ENCODE assay signal across 23 cellular contexts in the genomic region with DNA sequence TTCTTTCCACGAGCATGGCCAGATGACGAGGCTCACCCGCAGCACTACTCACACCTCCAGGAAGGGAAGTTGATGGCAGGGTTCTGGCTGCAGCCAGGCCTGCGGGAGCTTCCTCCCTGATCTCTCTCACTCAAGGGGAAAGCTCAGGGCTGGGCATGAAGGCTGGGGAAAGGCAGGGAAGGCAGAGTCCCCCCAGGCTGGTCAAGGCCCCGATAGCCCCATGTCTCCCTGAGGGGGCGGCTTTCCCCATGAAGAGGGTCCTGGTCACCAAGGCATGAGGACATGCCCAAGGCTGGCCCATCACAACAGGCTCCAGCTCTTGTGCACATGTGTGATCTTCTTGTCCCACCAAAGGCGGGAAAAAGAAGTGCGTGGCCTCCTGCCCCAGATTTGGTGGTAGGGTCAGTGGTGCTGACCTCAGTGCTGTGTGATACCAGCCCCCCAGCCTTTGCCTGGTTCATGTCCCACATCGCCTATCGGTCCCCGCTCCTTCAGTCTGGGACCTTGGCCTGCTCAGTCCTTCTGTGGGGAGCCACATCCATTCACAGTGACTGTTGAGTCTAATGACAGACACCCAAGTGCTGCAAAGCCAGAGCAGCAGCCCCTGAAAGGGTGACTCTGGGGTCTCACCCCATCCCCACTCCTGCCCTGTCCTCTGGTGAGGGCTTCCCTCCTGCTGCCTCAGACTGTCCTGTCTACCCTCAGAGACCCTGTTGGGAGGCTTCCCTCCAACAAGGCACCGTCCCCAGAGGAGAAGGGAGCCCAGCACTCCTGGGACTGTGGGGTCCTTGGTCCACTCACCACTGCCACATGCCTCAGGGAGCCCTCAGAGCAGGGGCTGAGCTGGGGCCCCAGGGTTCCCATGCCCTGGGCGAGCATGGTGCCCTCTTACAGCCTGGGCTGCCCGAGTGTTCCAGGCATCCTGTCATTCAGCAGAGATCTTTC. TPM values are rescaled to one million over a fixed set of nuclear protein-coding genes. Genes with fewer than 3 reads are reported as not detected.
DNase-seq lines count a peak whose midpoint lies in the region; ATAC-seq, FAIRE-seq and TF ChIP-seq lines count a peak whose summit lies in the region.
"Had no signal": no experiment of that assay in that cellular context is flagged by ENCODE, and none has a peak within 500 bp of the region (broad histone marks: within the 10 kb centered on the region; RNA-seq: fewer than 3 reads in every experiment).

No MANE protein-coding gene starts in this region.

- peaks cover 0 to 22% (median 1%) of the 10 kb centered on the region in 6 donors for H3K4me1 ChIP-seq in spleen
- no peaks in the 10 kb centered on the region for H3K4me1 ChIP-seq in effector memory CD4-positive, alpha-beta T cell (ENCODE audit: control insufficient read depth, insufficient read depth, low read length, poor library complexity, severe bottlenecking)
- H3K4me1 ChIP-seq: gastroesophageal sphincter had no signal

- H3K27ac Mint-ChIP-seq in activated naive CD8-positive, alpha-beta T cell treated with anti-CD3 and anti-CD28 coated beads, Interleukin-2, amount 10 ng/mL, durations not matched to agents 7 days and 5 days = no peak overlapping the region
- H3K27ac Mint-ChIP-seq in activated naive CD8-positive, alpha-beta T cell treated with anti-CD3 and anti-CD28 coated beads for 36 hours = no peak overlapping the region
- H3K27ac Mint-ChIP-seq: memory B cell had no signal

- FAIRE-seq in HTR-8/SVneo (lab: Jason Lieb, UNC) = peak; percentile 38
- FAIRE-seq: endometrium, islet of Langerhans had no signal

- TF ChIP-seq CTCF in spleen (IDR thresholded peaks at IDR 0.05 in 8 of 11, conservative IDR thresholded peaks at IDR 0.05 in 3 of 11) = no peak

- POLR2A ChIA-PET in activated naive CD8-positive, alpha-beta T cell treated with anti-CD3 and anti-CD28 coated beads, Interleukin-2, amount 10 ng/mL, durations not matched to agents 7 days and 5 days (lab: Charles Lee) = no interaction called here

- H3K27me3 ChIP-seq in spleen (replicated peaks in 1 of 7) = no peaks in the 10 kb centered on the region
- no peaks in the 10 kb centered on the region for H3K27me3 ChIP-seq in effector memory CD4-positive, alpha-beta T cell (replicated peaks; ENCODE audit: control insufficient read depth, insufficient read depth, low read length, poor library complexity, severe bottlenecking)
- H3K27me3 ChIP-seq: gastroesophageal sphincter, testis had no signal

- no peak overlapping the region for H3K4me3 ChIP-seq in spleen
- H3K4me3 ChIP-seq in effector memory CD4-positive, alpha-beta T cell (ENCODE audit: insufficient read depth, low read depth, low read length, poor library complexity, severe bottlenecking) = no peak overlapping the region
- H3K4me3 ChIP-seq: gastroesophageal sphincter, testis had no signal

- 87 to 99% (median 91%) methylated on average over 8 to 14 of the region's 14 CpGs for WGBS in spleen, 5 donors

- H3K9me3 ChIP-seq in spleen = no peaks in the 10 kb centered on the region
- H3K9me3 ChIP-seq in effector memory CD4-positive, alpha-beta T cell (ENCODE audit: control insufficient read depth, low read length) = no peaks in the 10 kb centered on the region
- H3K9me3 ChIP-seq: gastroesophageal sphincter, testis had no signal

- no peaks in the 10 kb centered on the region for H3K36me3 Mint-ChIP-seq in activated naive CD8-positive, alpha-beta T cell treated with anti-CD3 and anti-CD28 coated beads, Interleukin-2, amount 10 ng/mL, durations not matched to agents 7 days and 5 days
- no peaks in the 10 kb centered on the region for H3K36me3 Mint-ChIP-seq in activated naive CD8-positive, alpha-beta T cell treated with anti-CD3 and anti-CD28 coated beads for 36 hours

- peaks cover 0 to 22% (median 2%) of the 10 kb centered on the region in 6 donors for H3K36me3 ChIP-seq in spleen
- no peaks in the 10 kb centered on the region for H3K36me3 ChIP-seq in effector memory CD4-positive, alpha-beta T cell (ENCODE audit: control insufficient read depth, insufficient read depth, low read length)

- no peaks in the 10 kb centered on the region for H3K27me3 Mint-ChIP-seq in activated naive CD8-positive, alpha-beta T cell treated with anti-CD3 and anti-CD28 coated beads, Interleukin-2, amount 10 ng/mL, durations not matched to agents 7 days and 5 days
- no peaks in the 10 kb centered on the region for H3K27me3 Mint-ChIP-seq in activated naive CD8-positive, alpha-beta T cell treated with anti-CD3 and anti-CD28 coated beads for 36 hours
- H3K27me3 Mint-ChIP-seq: memory B cell had no signal

- no peak for TF ChIP-seq POLR2A in spleen (IDR thresholded peaks at IDR 0.05)

- intact Hi-C loops in left ventricle myocardium superior (cut with micrococcal nuclease) (loop anchor here (10.0 kb wide), 1 partner anchor 404 kb away; a partner anchor contains a TSS), spleen (cut with DNase I; ENCODE audit: low total_unique reads) (loop anchor here (5.0 kb wide), 3 partner anchors 114 to 421 kb away; a partner anchor contains a TSS)

- no peak overlapping the region for H3K4me3 Mint-ChIP-seq in activated naive CD8-positive, alpha-beta T cell treated with anti-CD3 and anti-CD28 coated beads, Interleukin-2, amount 10 ng/mL, durations not matched to agents 7 days and 5 days
- no peak overlapping the region for H3K4me3 Mint-ChIP-seq in activated naive CD8-positive, alpha-beta T cell treated with anti-CD3 and anti-CD28 coated beads for 36 hours
- H3K4me3 Mint-ChIP-seq: memory B cell had no signal

- no peaks in the 10 kb centered on the region for H3K9me3 Mint-ChIP-seq in activated naive CD8-positive, alpha-beta T cell treated with anti-CD3 and anti-CD28 coated beads, Interleukin-2, amount 10 ng/mL, durations not matched to agents 7 days and 5 days
- H3K9me3 Mint-ChIP-seq in activated naive CD8-positive, alpha-beta T cell treated with anti-CD3 and anti-CD28 coated beads for 36 hours = no peaks in the 10 kb centered on the region
- H3K9me3 Mint-ChIP-seq: memory B cell had no signal

- H3K4me1 Mint-ChIP-seq in activated naive CD8-positive, alpha-beta T cell treated with anti-CD3 and anti-CD28 coated beads, Interleukin-2, amount 10 ng/mL, durations not matched to agents 7 days and 5 days = peaks cover 5% of the 10 kb centered on the region
- H3K4me1 Mint-ChIP-seq in activated naive CD8-positive, alpha-beta T cell treated with anti-CD3 and anti-CD28 coated beads for 36 hours = peaks cover 10% of the 10 kb centered on the region

- no peak overlapping the region for H3K27ac ChIP-seq in spleen
- no peak overlapping the region for H3K27ac ChIP-seq in effector memory CD4-positive, alpha-beta T cell (ENCODE audit: insufficient read depth, low read length, poor library complexity, severe bottlenecking)
- H3K27ac ChIP-seq: gastroesophageal sphincter, testis had no signal

- DNase-seq in activated naive CD8-positive, alpha-beta T cell treated with anti-CD3 and anti-CD28 coated beads, Interleukin-2, amount 10 ng/mL, durations not matched to agents 7 days and 5 days = peak; percentile 31
- no peak for DNase-seq in activated naive CD8-positive, alpha-beta T cell treated with anti-CD3 and anti-CD28 coated beads for 36 hours
- no peak for DNase-seq in HTR-8/SVneo (ENCODE audit: insufficient read length, low spot score)
- peak; percentile 17 for DNase-seq in left ventricle myocardium superior
- DNase-seq in spleen = peak; percentile 73
- no peak for DNase-seq in DMS114 treated with DMSO at 0.1 percent for 48 hours (lab: John Stamatoyannopoulos, UW; ENCODE audit: unreplicated experiment)
- no peak for DNase-seq in effector memory CD4-positive, alpha-beta T cell
- DNase-seq: activated CD4-positive, alpha-beta T cell treated with anti-CD3 and anti-CD28 coated beads, Interleukin-2, amount 50 U/mL, for 1 hour; activated gamma-delta T cell; C1 segment of cervical spinal cord; cortex of kidney; EL; NCI-H1105 treated with DMSO at 0.1 percent for 48 hours; NCI-H774; stimulated activated CD4-positive, alpha-beta T cell treated with anti-CD3 and anti-CD28 coated beads, Interleukin-4, amount 100 ng/mL, for 24 hours; stimulated activated naive CD4-positive, alpha-beta T cell; testis had no signal

- no peak for ATAC-seq in activated naive CD8-positive, alpha-beta T cell treated with anti-CD3 and anti-CD28 coated beads, Interleukin-2, amount 10 ng/mL, durations not matched to agents 7 days and 5 days (ENCODE audit: low read depth)
- ATAC-seq in left ventricle myocardium superior (no peak), HG02970 (IDR thresholded peaks at IDR 0.05; ENCODE audit: low FRiP score, unreplicated experiment) (no peak)
- ATAC-seq: gastroesophageal sphincter had no signal

RNA-seq across cellular contexts. Expression of a gene that starts 49.8 kb away (rescaled TPM):
- not detected for total RNA-seq in activated naive CD8-positive, alpha-beta T cell treated with anti-CD3 and anti-CD28 coated beads, Interleukin-2, amount 10 ng/mL, durations not matched to agents 7 days and 5 days
- not detected for total RNA-seq in activated naive CD8-positive, alpha-beta T cell treated with anti-CD3 and anti-CD28 coated beads for 36 hours
- total RNA-seq in left ventricle myocardium superior (not detected), spleen (not detected)
- not detected for polyA plus RNA-seq in spleen
- total RNA-seq: gastroesophageal sphincter; T-helper 2 cell treated with Interferon-gamma antibody and Interleukin-4, amounts not matched to agents 100 ng/mL and 5 ng/mL, for 36 hours had no signal

Comparison
In these comparisons a context has a peak if more than half of its experiments do, and no peak if none do; other contexts are left out.
1. DNase-seq: peak in activated naive CD8-positive, alpha-beta T cell treated with anti-CD3 and anti-CD28 coated beads, Interleukin-2, amount 10 ng/mL, durations not matched to agents 7 days and 5 days (single experiment), left ventricle myocardium superior (single experiment) and spleen (single experiment); none in activated naive CD8-positive, alpha-beta T cell treated with anti-CD3 and anti-CD28 coated beads for 36 hours (single experiment), HTR-8/SVneo (single experiment), DMS114 treated with DMSO at 0.1 percent for 48 hours (single experiment) and effector memory CD4-positive, alpha-beta T cell (0 of 3).